Comparison of ENCODE assay signal across 11 cellular contexts in the genomic region with DNA sequence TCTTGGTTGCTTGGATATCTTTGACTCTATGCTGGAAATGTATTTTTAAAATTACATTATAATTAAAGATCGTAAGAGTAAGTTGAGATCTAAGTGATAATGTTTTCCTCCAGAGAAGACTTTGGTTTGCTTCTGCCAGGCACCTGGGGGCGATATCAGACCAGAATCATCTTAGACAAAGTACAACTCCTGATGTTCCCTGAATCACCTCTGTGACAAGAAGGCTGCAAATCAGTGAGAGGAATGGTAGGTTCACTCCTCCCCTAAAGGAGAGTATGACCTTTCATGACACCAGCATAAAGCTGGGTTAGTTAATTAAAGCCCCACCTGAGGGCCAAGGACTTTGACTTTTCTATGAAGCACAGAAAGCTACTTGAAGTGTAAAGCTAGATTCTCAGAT.
DNase-seq lines count a peak whose midpoint lies in the region; TF ChIP-seq lines count a peak whose summit lies in the region.
"Had no signal": no experiment of that assay in that cellular context is flagged by ENCODE, and none has a peak within 500 bp of the region (broad histone marks: within the 10 kb centered on the region; RNA-seq: fewer than 3 reads in every experiment).

No MANE protein-coding gene starts in this region.

- no peak overlapping the region for H3K4me3 ChIP-seq in AG10803 (ENCODE audit: low read length)
- no peak overlapping the region for H3K4me3 ChIP-seq in adipocyte (ENCODE audit: low read length)
- no peak overlapping the region for H3K4me3 ChIP-seq in kidney epithelial cell (ENCODE audit: low read depth, low read length)
- H3K4me3 ChIP-seq in CD8-positive, alpha-beta memory T cell (ENCODE audit: low read length): no peak overlapping the region
- H3K4me3 ChIP-seq: smooth muscle cell had no signal

- no peak overlapping the region for H3K9ac ChIP-seq in adipocyte (ENCODE audit: low read length)

- H3K27ac ChIP-seq in CD8-positive, alpha-beta memory T cell (ENCODE audit: low read depth, low read length): no peak overlapping the region

- no peaks in the 10 kb centered on the region for H3K36me3 Mint-ChIP-seq in CD8-positive, alpha-beta memory T cell
- H3K36me3 Mint-ChIP-seq: T-cell had no signal

- no peaks in the 10 kb centered on the region for H3K9me3 ChIP-seq in adipocyte (ENCODE audit: control insufficient read depth, low read length)
- H3K9me3 ChIP-seq in CD8-positive, alpha-beta memory T cell (ENCODE audit: low read length): no peaks in the 10 kb centered on the region

- H3K27ac Mint-ChIP-seq in CD8-positive, alpha-beta memory T cell: no peak overlapping the region
- H3K27ac Mint-ChIP-seq: T-cell had no signal

- H3K4me1 ChIP-seq in adipocyte (ENCODE audit: control insufficient read depth, insufficient read depth, low read length): peaks cover 47% of the 10 kb centered on the region
- H3K4me1 ChIP-seq in CD8-positive, alpha-beta memory T cell (ENCODE audit: insufficient read depth, low read length): no peaks in the 10 kb centered on the region

- CTCF ChIA-PET in CD8-positive, alpha-beta memory T cell (lab: Charles Lee): no interaction called here

- intact Hi-C loops in posterior cingulate gyrus (cut with DNase I): no loop called here

- peak; percentile 22 for DNase-seq in AG10803 (ENCODE audit: low read depth)
- DNase-seq in NAMALWA (ENCODE audit: low spot score): peak; percentile 5
- peak; percentile 21 for DNase-seq in adipocyte (ENCODE audit: low read depth)
- no peak for DNase-seq in kidney epithelial cell (ENCODE audit: low read depth)
- DNase-seq in HUDEP-2 (lab: John Stamatoyannopoulos, UW; ENCODE audit: unreplicated experiment in 76 of 76): no peak
- no peak for DNase-seq in activated CD8-positive, alpha-beta memory T cell treated with anti-CD3 and anti-CD28 coated beads, Interleukin-2, amount 50 U/mL, for 48 hours
- DNase-seq in CD8-positive, alpha-beta memory T cell: no peak
- DNase-seq in posterior cingulate gyrus: no peak
- DNase-seq: T-cell had no signal

- H3K4me3 Mint-ChIP-seq in CD8-positive, alpha-beta memory T cell: no peak overlapping the region
- H3K4me3 Mint-ChIP-seq: central memory CD8-positive, alpha-beta T cell; T-cell had no signal

- no peaks in the 10 kb centered on the region for H3K27me3 Mint-ChIP-seq in CD8-positive, alpha-beta memory T cell
- H3K27me3 Mint-ChIP-seq: central memory CD8-positive, alpha-beta T cell; T-cell had no signal

- POLR2A ChIA-PET in CD8-positive, alpha-beta memory T cell (lab: Charles Lee): no interaction called here

- no peaks in the 10 kb centered on the region for H3K36me3 ChIP-seq in adipocyte (ENCODE audit: control insufficient read depth, insufficient read depth, low read length, severe bottlenecking)
- no peaks in the 10 kb centered on the region for H3K36me3 ChIP-seq in kidney epithelial cell (ENCODE audit: control insufficient read depth, insufficient read depth, low read length)
- H3K36me3 ChIP-seq in CD8-positive, alpha-beta memory T cell (ENCODE audit: insufficient read depth, low read length): no peaks in the 10 kb centered on the region

- H3K9me3 Mint-ChIP-seq in CD8-positive, alpha-beta memory T cell: peaks cover 0 to 5% (median 2%) of the 10 kb centered on the region in 5 donors

- H3K27me3 ChIP-seq in adipocyte (replicated peaks; ENCODE audit: control insufficient read depth, insufficient read depth, low read length): no peaks in the 10 kb centered on the region
- H3K27me3 ChIP-seq in kidney epithelial cell (ENCODE audit: control insufficient read depth, insufficient read depth, low read length): no peaks in the 10 kb centered on the region
- no peaks in the 10 kb centered on the region for H3K27me3 ChIP-seq in CD8-positive, alpha-beta memory T cell (ENCODE audit: insufficient read depth, low read length, poor library complexity, severe bottlenecking)

- TF ChIP-seq CTCF in AG10803 (conservative IDR thresholded peaks at IDR 0.05; ENCODE audit: low read length) (peak; percentile 51), kidney epithelial cell (IDR thresholded peaks at IDR 0.05; ENCODE audit: insufficient read depth, low read length, poor library complexity, severe bottlenecking) (peak; percentile 43)

- no peaks in the 10 kb centered on the region for H3K4me1 Mint-ChIP-seq in CD8-positive, alpha-beta memory T cell
- H3K4me1 Mint-ChIP-seq: central memory CD8-positive, alpha-beta T cell; T-cell had no signal

Comparison
In these comparisons a context has a peak if more than half of its experiments do, and no peak if none do; other contexts are left out.
1. DNase-seq: peak in AG10803 (single experiment), NAMALWA (single experiment) and adipocyte (single experiment); none in kidney epithelial cell (single experiment), HUDEP-2 (0 of 76), activated CD8-positive, alpha-beta memory T cell treated with anti-CD3 and anti-CD28 coated beads, Interleukin-2, amount 50 U/mL, for 48 hours (single experiment), CD8-positive, alpha-beta memory T cell (0 of 5) and posterior cingulate gyrus (0 of 10).